25 cellular contexts compared by ENCODE assay signal in the genomic region with DNA sequence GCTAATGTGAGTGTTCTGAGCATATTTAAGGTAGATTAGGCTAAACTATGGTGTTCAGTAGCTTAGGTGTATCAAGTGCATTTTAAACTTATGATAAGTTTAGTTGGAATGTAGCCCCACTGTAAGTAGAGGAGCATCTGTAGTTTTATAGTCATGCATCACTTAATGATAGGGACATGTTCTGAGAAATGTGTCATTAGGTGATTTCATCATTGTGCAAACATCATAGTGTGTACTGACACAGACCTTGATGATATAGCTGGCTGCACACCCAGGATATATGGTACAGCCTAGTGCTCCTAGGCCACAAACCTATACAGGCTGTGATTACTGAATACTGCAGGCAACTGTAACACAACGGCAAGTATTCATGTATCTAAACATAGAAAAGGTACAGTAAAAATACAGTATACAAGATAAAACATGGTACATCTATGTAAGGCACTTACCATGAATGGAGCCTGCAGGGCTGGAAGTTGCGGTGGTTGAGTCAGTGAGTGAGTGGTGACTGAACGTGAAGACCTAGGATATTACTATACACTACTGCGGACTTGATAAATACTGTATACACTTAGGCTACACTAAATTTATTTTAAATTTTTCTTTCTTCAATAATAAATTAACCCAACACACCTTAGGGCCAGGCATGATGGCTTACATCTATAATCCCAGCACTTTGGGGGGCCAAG. TPM values are rescaled to one million over a fixed set of nuclear protein-coding genes. Genes with fewer than 3 reads are reported as not detected.
DNase-seq lines count a peak whose midpoint lies in the region; ATAC-seq, FAIRE-seq and TF ChIP-seq lines count a peak whose summit lies in the region.
"Had no signal": no experiment of that assay in that cellular context is flagged by ENCODE, and none has a peak within 500 bp of the region (broad histone marks: within the 10 kb centered on the region; RNA-seq: fewer than 3 reads in every experiment).

No MANE protein-coding gene starts in this region.

- H3K4me1 ChIP-seq in HepG2 (ENCODE audit: insufficient read depth, low read length), result no peaks in the 10 kb centered on the region
- H3K4me1 ChIP-seq: BE2C had no signal

- no peaks in the 10 kb centered on the region for H3K9me3 ChIP-seq in HepG2 (ENCODE audit: low read length)
- H3K9me3 ChIP-seq: BE2C, MG63, SK-N-SH had no signal

- CTCF ChIA-PET in HepG2 (lab: Yijun Ruan, JAX; ENCODE audit: low intra/inter-chr PET ratio, low total read pairs), result no interaction called here
- CTCF ChIA-PET in HEK293T (lab: Yijun Ruan, JAX), result interaction anchor here (1.5 kb wide), 1 partner anchor 114 kb away, joined by 4 read pairs; no protein-coding TSS in a partner anchor

- no peaks in the 10 kb centered on the region for H3K36me3 ChIP-seq in HepG2 (replicated peaks in 1 of 2; ENCODE audit: control insufficient read depth in 1 of 2, insufficient read depth in 2 of 2, low read length in 2 of 2)
- H3K36me3 ChIP-seq: BE2C, brain microvascular endothelial cell, MG63 had no signal

- H2AFZ ChIP-seq in HepG2 (ENCODE audit: low read length), result no peak overlapping the region

- TF ChIP-seq CTCF in LNCaP clone FGC (IDR thresholded peaks at IDR 0.05; ENCODE audit: control insufficient read depth, extremely low read depth, insufficient read depth) (no peak), HepG2 (CRISPR knock-in tag; IDR thresholded peaks at IDR 0.05) (no peak)

- POLR2A ChIA-PET in HepG2 (lab: Yijun Ruan, JAX) (interaction anchor here (1.3 kb wide), 1 partner anchor 96 kb away, joined by 3 read pairs; no protein-coding TSS in a partner anchor), HEK293T (lab: Yijun Ruan, JAX) (no interaction called here)

- no peak overlapping the region for H3K4me2 ChIP-seq in HepG2 (ENCODE audit: low read depth, low read length)
- H3K4me2 ChIP-seq: SK-N-SH had no signal

- in situ Hi-C loops in HepG2 (cut with HindIII; ENCODE audit: extremely low pct_ligation_motif_present, low pct_unique_long_range_greater_than_20kb), result no loop called here

- no peak overlapping the region for H3K9ac ChIP-seq in HepG2 (ENCODE audit: insufficient read depth, low read depth, low read length)
- H3K9ac ChIP-seq: SK-N-SH had no signal

- no peaks in the 10 kb centered on the region for H3K4me1 Mint-ChIP-seq in activated T-helper 17 cell treated with anti-CD3 and anti-CD28 coated beads, Interleukin-2, amount 50 U/mL, for 72 hours

- peaks cover 17% of the 10 kb centered on the region for H3K36me3 Mint-ChIP-seq in activated T-helper 17 cell treated with anti-CD3 and anti-CD28 coated beads, Interleukin-2, amount 50 U/mL, for 72 hours (ENCODE audit: low read depth)

- no TSS peak for BruUV-seq in HepG2 (replicated peaks; lab: Mats Ljungman, UMichigan)

- WGBS in HepG2 (ENCODE audit: low lambda C conversion rate), result 94% methylated on average over 4 of the region's 4 CpGs

- FAIRE-seq in HepG2 (lab: Jason Lieb, UNC), result no peak
- FAIRE-seq: endometrium, GM12891, H1, urothelium cell line had no signal

- no peaks in the 10 kb centered on the region for H3K9me3 Mint-ChIP-seq in activated T-helper 17 cell treated with anti-CD3 and anti-CD28 coated beads, Interleukin-2, amount 50 U/mL, for 72 hours

- TF ChIP-seq POLR2A in HepG2 (IDR thresholded peaks at IDR 0.05; ENCODE audit: insufficient read depth in 1 of 2, low read depth in 2 of 2, low read length in 2 of 2), result no peak

- DNase-seq in EH (ENCODE audit: low read depth) (peak; percentile 49), LNCaP clone FGC (ENCODE audit: low read depth) (peak; percentile 71), HepG2 (ENCODE audit: low spot score) (peak; percentile 43), NCI-H2196 treated with DMSO at 0.1 percent for 48 hours (lab: John Stamatoyannopoulos, UW; ENCODE audit: unreplicated experiment) (no peak), hepatic stellate cell (ENCODE audit: low spot score) (no peak), HEK293T (ENCODE audit: extremely low spot score) (no peak)
- DNase-seq: activated CD4-positive, alpha-beta T cell treated with anti-CD3 and anti-CD28 coated beads, Interleukin-2, amount 50 U/mL, for 48 hours; activated gamma-delta T cell treated with Interleukin-2 at 50 U/mL for 16 hours; activated T-cell treated with anti-CD3 and anti-CD28 coated beads for 4 hours; BE2C; brain microvascular endothelial cell; hypothalamus; islet precursor cell; MG63; NCI-H1694; NCI-H774; nucleus accumbens; SK-N-SH had no signal

- no peak overlapping the region for H3K27ac Mint-ChIP-seq in activated T-helper 17 cell treated with anti-CD3 and anti-CD28 coated beads, Interleukin-2, amount 50 U/mL, for 72 hours

- TF ChIP-seq EP300 in HepG2 (IDR thresholded peaks at IDR 0.05; ENCODE audit: low read depth in 2 of 2, low read length in 2 of 2), result no peak
- no peak for TF ChIP-seq EP300 in HepG2 (CRISPR knock-in tag; IDR thresholded peaks at IDR 0.05; ENCODE audit: borderline replicate concordance)

- TF ChIP-seq RAD21 in HepG2 (CRISPR knock-in tag; IDR thresholded peaks at IDR 0.05), result no peak

- ATAC-seq in activated T-helper 17 cell treated with anti-CD3 and anti-CD28 coated beads, Interleukin-2, amount 50 U/mL, for 72 hours (replicated peaks), result peak; percentile 50
- ATAC-seq in HepG2 (peak; percentile 52; the same call in 2 of the 3 replicates), GM18870 (IDR thresholded peaks at IDR 0.05; ENCODE audit: unreplicated experiment) (no peak)

- no peaks in the 10 kb centered on the region for H3K27me3 ChIP-seq in HepG2 (ENCODE audit: control insufficient read depth in 1 of 2, insufficient read depth in 2 of 2, low read length in 2 of 2)
- H3K27me3 ChIP-seq: BE2C, brain microvascular endothelial cell, MG63 had no signal

- H3K4me3 Mint-ChIP-seq in activated T-helper 17 cell treated with anti-CD3 and anti-CD28 coated beads, Interleukin-2, amount 50 U/mL, for 72 hours, result no peak overlapping the region

- no peaks in the 10 kb centered on the region for H3K27me3 Mint-ChIP-seq in activated T-helper 17 cell treated with anti-CD3 and anti-CD28 coated beads, Interleukin-2, amount 50 U/mL, for 72 hours

- no peaks in the 10 kb centered on the region for H4K20me1 ChIP-seq in HepG2 (ENCODE audit: insufficient read depth, low read length)

- no peak overlapping the region for H3K27ac ChIP-seq in HepG2 (ENCODE audit: extremely low read length, insufficient read depth, low read length)
- H3K27ac ChIP-seq: brain microvascular endothelial cell, coronary artery had no signal

- no peak overlapping the region for H3K4me3 ChIP-seq in LNCaP clone FGC (ENCODE audit: low read depth, low read length)
- H3K4me3 ChIP-seq in HepG2 (replicated peaks in 1 of 3; ENCODE audit: insufficient read depth in 1 of 3, low read depth in 2 of 3, low read length in 3 of 3), result no peak overlapping the region
- H3K4me3 ChIP-seq: coronary artery, MG63 had no signal

- no peaks in the 10 kb centered on the region for H3K79me2 ChIP-seq in HepG2 (ENCODE audit: insufficient read depth, low read length)

- intact Hi-C loops in HepG2 (cut with micrococcal nuclease; ENCODE audit: unreplicated experiment), result no loop called here

RNA-seq across cellular contexts. Expression of a gene that starts 17.9 kb away (rescaled TPM):
- 10 to 100 TPM; 17.2 to 26.5 TPM for total RNA-seq in activated T-helper 17 cell treated with anti-CD3 and anti-CD28 coated beads, Interleukin-2, amount 50 U/mL, for 72 hours
- total RNA-seq in HepG2 (2016; rRNA removed; fragmentation: Illumina TruSeq; extraction: Trizol), result 0.42 and 0.64 TPM in 2 replicates
- total RNA-seq in HepG2 (2016; cell fraction: cytosol; rRNA removed; fragmentation: Illumina TruSeq; extraction: Trizol; ENCODE audit: low read depth), result under 0.01 and 0.35 TPM in 2 replicates
- 0.18 and 0.74 TPM in 2 replicates for total RNA-seq in HepG2 (2016; cell fraction: insoluble cytoplasmic fraction; rRNA removed; fragmentation: Illumina TruSeq; extraction: Trizol)
- 0.07 and 0.22 TPM in 2 replicates for total RNA-seq in HepG2 (2016; cell fraction: membrane; rRNA removed; fragmentation: Illumina TruSeq; extraction: Trizol)
- total RNA-seq in HepG2 (2016; cell fraction: nucleus; rRNA removed; fragmentation: Illumina TruSeq; extraction: Trizol), result 1.7 and 2.1 TPM in 2 replicates
- 3.5 and 4.8 TPM in 2 replicates for polyA plus RNA-seq in HepG2 (2011; rRNA removed)
- polyA plus RNA-seq in HepG2 (2011; cell fraction: cytosol; rRNA removed), result 0.85 and 1.5 TPM in 2 replicates
- polyA plus RNA-seq in HepG2 (2011; cell fraction: nucleus; rRNA removed), result 32.0 and 33.0 TPM in 2 replicates
- 2.0 and 3.0 TPM in 2 replicates for polyA plus RNA-seq in HepG2 (2012)
- 0.07 TPM in 1 of 2 replicates, not detected in the other for polyA plus RNA-seq in HepG2 (2016; cell fraction: cytosol; fragmentation: Illumina TruSeq; extraction: Trizol; ENCODE audit: low read depth)
- polyA plus RNA-seq in HepG2 (2016; cell fraction: insoluble cytoplasmic fraction; fragmentation: Illumina TruSeq; extraction: Trizol; ENCODE audit: low read depth), result 0.13 and 0.34 TPM in 2 replicates
- 0.09 and 0.14 TPM in 2 replicates for polyA plus RNA-seq in HepG2 (2016; cell fraction: membrane; fragmentation: Illumina TruSeq; extraction: Trizol; ENCODE audit: low read depth)
- 1.9 and 2.5 TPM in 2 replicates for polyA plus RNA-seq in HepG2 (2016; cell fraction: nucleus; fragmentation: Illumina TruSeq; extraction: Trizol; ENCODE audit: insufficient read depth, low read depth)
- polyA minus RNA-seq in HepG2 (2011; rRNA and poly(A)+ RNA removed; ENCODE audit: low replicate concordance), result 8.3 and 11.0 TPM in 2 replicates
- polyA minus RNA-seq in HepG2 (2011; cell fraction: cytosol; rRNA and poly(A)+ RNA removed), result 0.35 and 0.99 TPM in 2 replicates
- polyA minus RNA-seq in HepG2 (2011; cell fraction: nucleus; rRNA and poly(A)+ RNA removed), result 12.2 and 14.8 TPM in 2 replicates

RNA-seq across cellular contexts. Expression of a gene that starts 46.4 kb away (rescaled TPM):
- total RNA-seq in activated T-helper 17 cell treated with anti-CD3 and anti-CD28 coated beads, Interleukin-2, amount 50 U/mL, for 72 hours, result 10 to 100 TPM; 22.8 to 25.2 TPM
- total RNA-seq in HepG2 (2016; rRNA removed; fragmentation: Illumina TruSeq; extraction: Trizol), result 91.7 and 126 TPM in 2 replicates
- total RNA-seq in HepG2 (2016; cell fraction: cytosol; rRNA removed; fragmentation: Illumina TruSeq; extraction: Trizol; ENCODE audit: low read depth), result 33.8 and 34.0 TPM in 2 replicates
- 89.0 and 132 TPM in 2 replicates for total RNA-seq in HepG2 (2016; cell fraction: insoluble cytoplasmic fraction; rRNA removed; fragmentation: Illumina TruSeq; extraction: Trizol)
- total RNA-seq in HepG2 (2016; cell fraction: membrane; rRNA removed; fragmentation: Illumina TruSeq; extraction: Trizol), result 68.4 and 70.3 TPM in 2 replicates
- 155 and 170 TPM in 2 replicates for total RNA-seq in HepG2 (2016; cell fraction: nucleus; rRNA removed; fragmentation: Illumina TruSeq; extraction: Trizol)
- 70.0 and 102 TPM in 2 replicates for polyA plus RNA-seq in HepG2 (2011; rRNA removed)
- polyA plus RNA-seq in HepG2 (2011; cell fraction: cytosol; rRNA removed), result 57.2 and 86.0 TPM in 2 replicates
- 489 and 498 TPM in 2 replicates for polyA plus RNA-seq in HepG2 (2011; cell fraction: nucleus; rRNA removed)
- polyA plus RNA-seq in HepG2 (2012), result 41.5 and 43.2 TPM in 2 replicates
- 21.7 and 24.0 TPM in 2 replicates for polyA plus RNA-seq in HepG2 (2016; cell fraction: cytosol; fragmentation: Illumina TruSeq; extraction: Trizol; ENCODE audit: low read depth)
- polyA plus RNA-seq in HepG2 (2016; cell fraction: insoluble cytoplasmic fraction; fragmentation: Illumina TruSeq; extraction: Trizol; ENCODE audit: low read depth), result 64.0 and 68.6 TPM in 2 replicates
- polyA plus RNA-seq in HepG2 (2016; cell fraction: membrane; fragmentation: Illumina TruSeq; extraction: Trizol; ENCODE audit: low read depth), result 44.9 and 46.0 TPM in 2 replicates
- 216 and 226 TPM in 2 replicates for polyA plus RNA-seq in HepG2 (2016; cell fraction: nucleus; fragmentation: Illumina TruSeq; extraction: Trizol; ENCODE audit: insufficient read depth, low read depth)
- polyA minus RNA-seq in HepG2 (2011; rRNA and poly(A)+ RNA removed; ENCODE audit: low replicate concordance), result 13.9 and 184 TPM in 2 replicates
- polyA minus RNA-seq in HepG2 (2011; cell fraction: cytosol; rRNA and poly(A)+ RNA removed), result 18.4 and 23.4 TPM in 2 replicates
- polyA minus RNA-seq in HepG2 (2011; cell fraction: nucleus; rRNA and poly(A)+ RNA removed), result 164 and 185 TPM in 2 replicates

RNA-seq across cellular contexts. Expression of a gene that starts 55.6 kb away (rescaled TPM):
- 100 to 1,000 TPM in 1 of 2 donors, 10 to 100 TPM in 1; 81.1 to 106 TPM for total RNA-seq in activated T-helper 17 cell treated with anti-CD3 and anti-CD28 coated beads, Interleukin-2, amount 50 U/mL, for 72 hours
- 59.5 and 62.0 TPM in 2 replicates for total RNA-seq in HepG2 (2016; rRNA removed; fragmentation: Illumina TruSeq; extraction: Trizol)
- total RNA-seq in HepG2 (2016; cell fraction: cytosol; rRNA removed; fragmentation: Illumina TruSeq; extraction: Trizol; ENCODE audit: low read depth), result 6.3 and 6.7 TPM in 2 replicates
- 58.9 and 60.5 TPM in 2 replicates for total RNA-seq in HepG2 (2016; cell fraction: insoluble cytoplasmic fraction; rRNA removed; fragmentation: Illumina TruSeq; extraction: Trizol)
- 27.7 and 28.8 TPM in 2 replicates for total RNA-seq in HepG2 (2016; cell fraction: membrane; rRNA removed; fragmentation: Illumina TruSeq; extraction: Trizol)
- total RNA-seq in HepG2 (2016; cell fraction: nucleus; rRNA removed; fragmentation: Illumina TruSeq; extraction: Trizol), result 32.4 and 32.6 TPM in 2 replicates
- 39.1 and 41.9 TPM in 2 replicates for polyA plus RNA-seq in HepG2 (2011; rRNA removed)
- polyA plus RNA-seq in HepG2 (2011; cell fraction: cytosol; rRNA removed), result 23.5 and 37.7 TPM in 2 replicates
- polyA plus RNA-seq in HepG2 (2011; cell fraction: nucleus; rRNA removed), result 10.7 and 14.5 TPM in 2 replicates
- 48.3 and 52.2 TPM in 2 replicates for polyA plus RNA-seq in HepG2 (2012)
- polyA plus RNA-seq in HepG2 (2016; cell fraction: cytosol; fragmentation: Illumina TruSeq; extraction: Trizol; ENCODE audit: low read depth), result 3.6 and 4.2 TPM in 2 replicates
- polyA plus RNA-seq in HepG2 (2016; cell fraction: insoluble cytoplasmic fraction; fragmentation: Illumina TruSeq; extraction: Trizol; ENCODE audit: low read depth), result 60.6 and 66.1 TPM in 2 replicates
- polyA plus RNA-seq in HepG2 (2016; cell fraction: membrane; fragmentation: Illumina TruSeq; extraction: Trizol; ENCODE audit: low read depth), result 13.9 and 15.0 TPM in 2 replicates
- polyA plus RNA-seq in HepG2 (2016; cell fraction: nucleus; fragmentation: Illumina TruSeq; extraction: Trizol; ENCODE audit: insufficient read depth, low read depth), result 38.8 and 40.8 TPM in 2 replicates
- polyA minus RNA-seq in HepG2 (2011; rRNA and poly(A)+ RNA removed; ENCODE audit: low replicate concordance), result 52.7 and 77.7 TPM in 2 replicates
- polyA minus RNA-seq in HepG2 (2011; cell fraction: cytosol; rRNA and poly(A)+ RNA removed), result 29.3 and 33.9 TPM in 2 replicates
- 28.7 and 33.2 TPM in 2 replicates for polyA minus RNA-seq in HepG2 (2011; cell fraction: nucleus; rRNA and poly(A)+ RNA removed)

Comparison
In these comparisons a context has a peak if more than half of its experiments do, and no peak if none do; other contexts are left out.
1. DNase-seq: peak in EH (single experiment), LNCaP clone FGC (single experiment) and HepG2 (single experiment); none in NCI-H2196 treated with DMSO at 0.1 percent for 48 hours (single experiment), hepatic stellate cell (single experiment) and HEK293T (single experiment).
2. RNA of a gene that starts 17.9 kb away (total RNA-seq): 17.2 to 26.5 TPM in activated T-helper 17 cell treated with anti-CD3 and anti-CD28 coated beads, Interleukin-2, amount 50 U/mL, for 72 hours; under 0.01 to 2.1 TPM in HepG2; every median in the first group is over 4 times any median in the second.